29 cellular contexts compared by ENCODE assay signal in the genomic region with DNA sequence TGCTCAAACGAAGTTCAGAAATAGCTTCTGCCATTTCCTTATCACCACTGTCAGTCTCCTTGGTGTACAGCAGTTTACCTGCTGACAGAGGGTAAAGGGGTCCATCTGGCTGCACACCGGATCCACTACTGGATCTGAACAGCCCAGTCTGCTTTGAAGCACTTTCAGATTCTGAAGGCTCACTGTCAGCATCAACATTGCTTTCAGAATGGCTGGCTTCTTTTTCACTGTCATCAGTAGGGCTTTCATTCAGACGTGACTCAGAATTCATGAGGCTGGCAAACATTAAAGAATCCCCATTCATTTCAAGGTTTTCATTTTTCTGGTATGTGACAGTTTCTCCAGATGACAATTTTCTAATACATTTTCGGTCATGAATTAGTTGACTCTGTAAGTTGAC. TPM values are rescaled to one million over a fixed set of nuclear protein-coding genes. Genes with fewer than 3 reads are reported as not detected.
DNase-seq lines count a peak whose midpoint lies in the region; ATAC-seq, FAIRE-seq and TF ChIP-seq lines count a peak whose summit lies in the region.
"Had no signal": no experiment of that assay in that cellular context is flagged by ENCODE, and none has a peak within 500 bp of the region (broad histone marks: within the 10 kb centered on the region; RNA-seq: fewer than 3 reads in every experiment).

No MANE protein-coding gene starts in this region.

- H3K9me3 ChIP-seq in OCI-LY3 (ENCODE audit: insufficient read depth, low read length) (no peaks in the 10 kb centered on the region), ovary (no peaks in the 10 kb centered on the region)
- H3K9me3 ChIP-seq: tibial nerve had no signal

- WGBS in ovary, 3 donors, result 90 to 95% (median 94%) methylated on average over 4 of the region's 4 CpGs

- H3K4me1 ChIP-seq in OCI-LY3 (ENCODE audit: low read length), result peaks cover 27% of the 10 kb centered on the region
- no peaks in the 10 kb centered on the region for H3K4me1 ChIP-seq in ovary (ENCODE audit: insufficient read depth)
- H3K4me1 ChIP-seq: foreskin keratinocyte, tibial nerve had no signal

- TF ChIP-seq POLR2A in ovary (IDR thresholded peaks at IDR 0.05) (no peak), GM18505 (IDR thresholded peaks at IDR 0.05; ENCODE audit: borderline replicate concordance, extremely low read depth, insufficient read depth, insufficient read length) (no peak)

- intact Hi-C loops in ovary (cut with DNase I), result no loop called here

- no peaks in the 10 kb centered on the region for H4K20me1 ChIP-seq in OCI-LY3 (ENCODE audit: insufficient read depth, low read length)
- H4K20me1 ChIP-seq: BLaER1 treated with 17β-estradiol and CSF1 and Interleukin-3, amounts not matched to agents 10 nM and 100 nM had no signal

- H3K9ac ChIP-seq in OCI-LY3 (ENCODE audit: low read length), result no peak overlapping the region
- H3K9ac ChIP-seq: BLaER1 treated with 17β-estradiol and CSF1 and Interleukin-3, amounts not matched to agents 10 nM and 100 nM had no signal

- DNase-seq in GM12865 (ENCODE audit: low read depth), result peak; percentile 29
- DNase-seq in medulla oblongata (ENCODE audit: extremely low spot score), result peak; percentile 57
- no peak for DNase-seq in ovary
- no peak for DNase-seq in urothelium cell line (ENCODE audit: low spot score)
- DNase-seq: activated CD4-positive, alpha-beta T cell treated with anti-CD3 and anti-CD28 coated beads for 4 hours; activated naive CD4-positive, alpha-beta T cell; activated naive CD8-positive, alpha-beta T cell treated with anti-CD3 and anti-CD28 coated beads, Interleukin-2, amount 50 U/mL, for 24 hours; activated T-cell treated with anti-CD3 and anti-CD28 coated beads, Interleukin-2, amount 50 U/mL, for 24 hours; central memory CD4-positive, alpha-beta T cell; cortex of kidney; DMS153; endodermal cell; foreskin keratinocyte; Karpas-422; natural killer cell; NCI-H1417; NCI-H2029 treated with DMSO at 0.1 percent for 48 hours; NCI-H526 treated with DMSO at 0.1 percent for 48 hours; SHP77; stimulated activated CD4-positive, alpha-beta T cell treated with anti-CD3 and anti-CD28 coated beads, Interleukin-4, amount 100 ng/mL, for 1 hour had no signal

- H3K36me3 ChIP-seq in OCI-LY3 (replicated peaks; ENCODE audit: low read depth, low read length) (peaks cover 23% of the 10 kb centered on the region), ovary (no peaks in the 10 kb centered on the region)

- no peak for FAIRE-seq in urothelium cell line (lab: Jason Lieb, UNC)
- FAIRE-seq: astrocyte, GM12892, H54 had no signal

- H3K79me2 ChIP-seq in OCI-LY3 (ENCODE audit: low read length), result no peaks in the 10 kb centered on the region

- peak; percentile 68 for ATAC-seq in GM21515 (IDR thresholded peaks at IDR 0.05; ENCODE audit: unreplicated experiment)
- no peak for ATAC-seq in GM18505 (IDR thresholded peaks at IDR 0.05; ENCODE audit: unreplicated experiment)
- ATAC-seq: activated naive CD8-positive, alpha-beta T cell treated with anti-CD3 and anti-CD28 coated beads, Interleukin-2, amount 50 U/mL, for 24 hours; foreskin keratinocyte; natural killer cell; Panc1 had no signal

- no peaks in the 10 kb centered on the region for H3K27me3 ChIP-seq in OCI-LY3 (ENCODE audit: low read depth, low read length)
- no peaks in the 10 kb centered on the region for H3K27me3 ChIP-seq in ovary
- H3K27me3 ChIP-seq: BLaER1 treated with 17β-estradiol and CSF1 and Interleukin-3, amounts not matched to agents 10 nM and 100 nM; foreskin keratinocyte; tibial nerve had no signal

- no peak for TF ChIP-seq CTCF in GM12865 (IDR thresholded peaks at IDR 0.05; ENCODE audit: insufficient read depth, low read depth, low read length, missing control alignments)
- no peak for TF ChIP-seq CTCF in OCI-LY3 (IDR thresholded peaks at IDR 0.05; ENCODE audit: low read depth, low read length)
- TF ChIP-seq CTCF in ovary (IDR thresholded peaks at IDR 0.05), result no peak

- 0 out of 2 replicates have a peak overlapping the region, but pooled peaks have one; percentile 9 for H3K4me2 ChIP-seq in OCI-LY3 (ENCODE audit: low read length)
- H3K4me2 ChIP-seq: BLaER1 treated with 17β-estradiol and CSF1 and Interleukin-3, amounts not matched to agents 10 nM and 100 nM had no signal

- TF ChIP-seq EP300 in ovary (IDR thresholded peaks at IDR 0.05), result no peak

- H3K4me3 ChIP-seq in GM12865 (ENCODE audit: low read depth, low read length) (no peak overlapping the region), OCI-LY3 (ENCODE audit: low read length) (no peak overlapping the region), ovary (no peak overlapping the region)
- H3K4me3 ChIP-seq: BLaER1 treated with 17β-estradiol and CSF1 and Interleukin-3, amounts not matched to agents 10 nM and 100 nM; tibial nerve had no signal

- H2AFZ ChIP-seq in OCI-LY3 (ENCODE audit: low read depth, low read length), result no peak overlapping the region

- H3K27ac ChIP-seq in OCI-LY3 (ENCODE audit: low read length) (peak overlapping the region; percentile 17; the same call in 1 of the 2 replicates), ovary (no peak overlapping the region)
- H3K27ac ChIP-seq: BLaER1 treated with 17β-estradiol and CSF1 and Interleukin-3, amounts not matched to agents 10 nM and 100 nM; foreskin keratinocyte; tibial nerve had no signal

RNA-seq across cellular contexts. Expression of a gene that starts 21.0 kb away (rescaled TPM):
- 100 to 1,000 TPM in 5 of 7 donors, 10 to 100 TPM in 2; 92.7 to 158 (median 127) TPM for total RNA-seq in ovary
- 100 to 1,000 TPM in 1 of 2 donors, 10 to 100 TPM in 1; 71.5 to 168 TPM for polyA plus RNA-seq in ovary

RNA-seq across cellular contexts. Expression of a gene that starts 52.1 kb away (rescaled TPM):
- total RNA-seq in ovary, result 10 to 100 TPM in 1 of 7 donors, 1 to 10 TPM in 6; 3.0 to 10.0 (median 6.2) TPM
- polyA plus RNA-seq in ovary, result 1 to 10 TPM; 6.9 to 8.1 TPM

Comparison
In these comparisons a context has a peak if more than half of its experiments do, and no peak if none do; other contexts are left out.
1. DNase-seq: peak in GM12865 (single experiment) and medulla oblongata (single experiment); none in ovary (0 of 5) and urothelium cell line (single experiment).